In the genomic region with DNA sequence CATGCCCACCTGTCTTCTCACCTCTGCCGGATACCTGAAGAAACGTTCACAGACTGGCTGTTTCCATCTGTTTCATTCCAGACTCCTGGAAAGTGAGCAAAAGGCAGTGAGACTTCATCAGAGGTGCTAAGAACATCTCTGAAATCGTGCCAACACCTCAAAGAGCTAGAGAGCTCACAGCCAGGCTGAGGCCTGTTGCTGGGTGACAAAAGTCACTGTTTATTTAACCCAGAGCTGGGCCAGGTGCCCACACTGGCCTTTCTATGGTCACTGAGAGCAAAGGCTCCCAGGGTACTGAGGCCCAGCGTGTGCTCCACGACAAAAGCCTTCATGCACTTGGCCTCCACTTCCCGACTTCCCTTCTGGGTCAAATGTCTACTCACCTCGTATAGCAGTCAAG, we compare ENCODE assay signal across 2 cellular contexts.
TF ChIP-seq lines count a peak whose summit lies in the region.

No MANE protein-coding gene starts in this region.

TF ChIP-seq in IMR-90, 13 proteins besides CTCF, POLR2A, EP300 and RAD21 (continued from another document):
- no peak for TF ChIP-seq RCOR1 (IDR thresholded peaks at IDR 0.05; ENCODE audit: insufficient replicate concordance, low read length)
- TF ChIP-seq CEBPB (IDR thresholded peaks at IDR 0.05; ENCODE audit: low read depth, low read length): no peak
- no peak for TF ChIP-seq RFX5 (IDR thresholded peaks at IDR 0.05; ENCODE audit: low read depth, low read length)
- TF ChIP-seq MAFK (IDR thresholded peaks at IDR 0.05; ENCODE audit: low read depth, low read length): no peak

TF ChIP-seq in HEK293T, 16 proteins besides CTCF, POLR2A, EP300 and RAD21 (continued from another document):
- TF ChIP-seq, protein P1, sequence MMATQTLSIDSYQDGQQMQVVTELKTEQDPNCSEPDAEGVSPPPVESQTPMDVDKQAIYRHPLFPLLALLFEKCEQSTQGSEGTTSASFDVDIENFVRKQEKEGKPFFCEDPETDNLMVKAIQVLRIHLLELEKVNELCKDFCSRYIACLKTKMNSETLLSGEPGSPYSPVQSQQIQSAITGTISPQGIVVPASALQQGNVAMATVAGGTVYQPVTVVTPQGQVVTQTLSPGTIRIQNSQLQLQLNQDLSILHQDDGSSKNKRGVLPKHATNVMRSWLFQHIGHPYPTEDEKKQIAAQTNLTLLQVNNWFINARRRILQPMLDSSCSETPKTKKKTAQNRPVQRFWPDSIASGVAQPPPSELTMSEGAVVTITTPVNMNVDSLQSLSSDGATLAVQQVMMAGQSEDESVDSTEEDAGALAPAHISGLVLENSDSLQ (IDR thresholded peaks at IDR 0.05): no peak
- TF ChIP-seq SP1 (IDR thresholded peaks at IDR 0.05): no peak
- no peak for TF ChIP-seq LEF1 (IDR thresholded peaks at IDR 0.05; ENCODE audit: borderline replicate concordance)
- TF ChIP-seq CTBP1 (IDR thresholded peaks at IDR 0.05; ENCODE audit: borderline replicate concordance): no peak
- no peak for TF ChIP-seq ELF4 (IDR thresholded peaks at IDR 0.05)
TF ChIP-seq in HEK293T: peak in this region for 0.
